In genomic region chr17:8210761-8211458, GRCh38 we compare ENCODE assay signal across 8 cellular contexts. TPM values are rescaled to one million over a fixed set of nuclear protein-coding genes. Genes with fewer than 3 reads are reported as not detected.
DNase-seq lines count a peak whose midpoint lies in the region; ATAC-seq, FAIRE-seq and TF ChIP-seq lines count a peak whose summit lies in the region.

No MANE protein-coding gene starts in this region.

- no peak for TF ChIP-seq RAD21 in K562 (CRISPR knock-in tag; conservative IDR thresholded peaks at IDR 0.05 in 1 of 2, IDR thresholded peaks at IDR 0.05 in 1 of 2)

- intact Hi-C loops in Caco-2 (cut with micrococcal nuclease; ENCODE audit: unreplicated experiment) = loop anchor here (1.0 kb wide), 2 partner anchors 12 to 24 kb away; no protein-coding TSS in a partner anchor
- intact Hi-C loops in K562 (cut with micrococcal nuclease) = loop anchor here (1.0 kb wide), 1 partner anchor 21 kb away; the partner anchor contains the start of gene BORCS6
- intact Hi-C loops in lower lobe of right lung (cut with DNase I) = no loop called here
- intact Hi-C loops in aorta (cut with DNase I) = no loop called here

- H3K27me3 Mint-ChIP-seq in Caco-2 (ENCODE audit: insufficient read depth, unreplicated experiment) = no peaks in the 10 kb centered on the region

- peak overlapping the region; percentile 99 for H3K27ac Mint-ChIP-seq in Caco-2 (ENCODE audit: unreplicated experiment)

- POLR2A ChIA-PET in Caco-2 (lab: Charles Lee) (interaction anchor here (0.8 to 3.0 kb wide), 10 partner anchors 10 to 84 kb away, joined by 3 to 24 read pairs (median 7); partner anchors contain the start of genes BORCS6, CTC1 and SLC25A35), K562 (lab: Yijun Ruan, JAX) (interaction anchor here (0.8 to 6.6 kb wide), 13 partner anchors 9 to 87 kb away, joined by 3 to 89 read pairs (median 5); partner anchors contain the start of genes BORCS6, CTC1 and HES7)

- TF ChIP-seq CTCF in Caco-2 (IDR thresholded peaks at IDR 0.05; ENCODE audit: insufficient read depth in 1 of 2, low read depth in 1 of 2, low read length in 1 of 2, severe bottlenecking in 1 of 2, unreplicated experiment in 1 of 2) (no peak), K562 (IDR thresholded peaks at IDR 0.05 in 2 of 3, conservative IDR thresholded peaks at IDR 0.05 in 1 of 3; ENCODE audit: insufficient read depth in 2 of 3, low read depth in 1 of 3, low read length in 3 of 3) (no peak), lower lobe of right lung (IDR thresholded peaks at IDR 0.05) (no peak), GM10266 (IDR thresholded peaks at IDR 0.05; ENCODE audit: control insufficient read depth, insufficient read depth, low read depth, missing control alignments) (no peak)

- ATAC-seq in HG03342 (IDR thresholded peaks at IDR 0.05; ENCODE audit: unreplicated experiment) (peak; percentile 8), K562 (peak; percentile 7), lower lobe of right lung (peak; percentile 3 to 56), aorta (ENCODE audit: low FRiP score) (no peak)

- H2AFZ ChIP-seq in K562 (ENCODE audit: low read depth, low read length) = peak overlapping the region; percentile 82

- no peaks in the 10 kb centered on the region for H3K9me3 ChIP-seq in Caco-2
- no peaks in the 10 kb centered on the region for H3K9me3 ChIP-seq in K562 (replicated peaks; ENCODE audit: control insufficient read depth, insufficient read depth, low read depth, low read length)
- no peaks in the 10 kb centered on the region for H3K9me3 ChIP-seq in lower lobe of right lung
- H3K9me3 ChIP-seq in aorta (ENCODE audit: control insufficient read depth, low read length) = no peaks in the 10 kb centered on the region

- H3K4me3 ChIP-seq in Caco-2 (ENCODE audit: low read depth, low read length) = peak overlapping the region; percentile 43
- peak overlapping the region; percentile 73 for H3K4me3 ChIP-seq in K562
- H3K4me3 ChIP-seq in lower lobe of right lung = peak overlapping the region; percentile 72
- peak overlapping the region; percentile 3 to 64 for H3K4me3 ChIP-seq in aorta (ENCODE audit: low read length in 2 of 2)

- no peaks in the 10 kb centered on the region for H3K27me3 ChIP-seq in Caco-2 (replicated peaks; ENCODE audit: control insufficient read depth, insufficient read depth, low read length)
- no peaks in the 10 kb centered on the region for H3K27me3 ChIP-seq in K562 (ENCODE audit: control insufficient read depth in 2 of 2, insufficient read depth in 2 of 2, low read length in 2 of 2)
- H3K27me3 ChIP-seq in lower lobe of right lung (ENCODE audit: low read depth) = no peaks in the 10 kb centered on the region
- no peaks in the 10 kb centered on the region for H3K27me3 ChIP-seq in aorta (ENCODE audit: control insufficient read depth in 1 of 2, insufficient read depth in 2 of 2, low read length in 1 of 2)

- H3K4me2 ChIP-seq in K562 (ENCODE audit: insufficient read depth, low read length) = peak overlapping the region; percentile 95

- H3K9ac ChIP-seq in K562 (ENCODE audit: insufficient read depth in 1 of 2, low read depth in 2 of 2, low read length in 2 of 2) = peak overlapping the region; percentile 83 to 93

- H3K9me1 ChIP-seq in K562 (ENCODE audit: control insufficient read depth, insufficient read depth, low read length) = no peaks in the 10 kb centered on the region

- BruUV-seq in Caco-2 (replicated peaks; lab: Mats Ljungman, UMichigan) (TSS peak; percentile 95), K562 (replicated peaks; lab: Mats Ljungman, UMichigan) (TSS peak; percentile 53)

- CTCF ChIA-PET in Caco-2 (lab: Charles Lee) (interaction anchor here (0.6 to 1.4 kb wide), 4 partner anchors 10 to 21 kb away, joined by 3 to 4 read pairs (median 4); partner anchors contain the start of gene BORCS6), K562 (lab: Yijun Ruan, JAX; ENCODE audit: low intra/inter-chr PET ratio) (no interaction called here)

- peak overlapping the region; percentile 100 for H3K4me3 Mint-ChIP-seq in Caco-2 (ENCODE audit: unreplicated experiment)

- H3K36me3 Mint-ChIP-seq in Caco-2 (ENCODE audit: insufficient read depth, unreplicated experiment) = peaks cover 42% of the 10 kb centered on the region

- WGBS in K562 (ENCODE audit: insufficient coverage, low coverage, missing lambda C conversion rate) = 27% methylated on average over 13 of the region's 22 CpGs
- WGBS in aorta, 2 donors = 10 to 12% methylated on average over 22 of the region's 22 CpGs

- no peaks in the 10 kb centered on the region for H4K20me1 ChIP-seq in K562 (replicated peaks; ENCODE audit: control insufficient read depth, insufficient read depth, low read length)

- peaks cover 32% of the 10 kb centered on the region for H3K79me2 ChIP-seq in K562 (ENCODE audit: control insufficient read depth, insufficient read depth, low read length)

- TF ChIP-seq POLR2A in K562 (conservative IDR thresholded peaks at IDR 0.05) = no peak

- TF ChIP-seq EP300 in K562 (IDR thresholded peaks at IDR 0.05; ENCODE audit: low read length) = no peak

- in situ Hi-C loops in K562 (cut with MboI) = no loop called here

- DNase-seq in Caco-2 (no peak), K562 (ENCODE audit: extremely low read depth in 1 of 4, low spot score in 3 of 4) (no peak), lower lobe of right lung (no peak), aorta (no peak), NCI-H345 treated with DMSO at 0.1 percent for 48 hours (lab: John Stamatoyannopoulos, UW; ENCODE audit: unreplicated experiment) (no peak), GM10266 (ENCODE audit: extremely low spot score) (no peak)
- no peak for DNase-seq in effector CD8-positive, alpha-beta T cell (lab: John Stamatoyannopoulos, UW)

- no peaks in the 10 kb centered on the region for H3K9me3 Mint-ChIP-seq in Caco-2 (ENCODE audit: unreplicated experiment)

- FAIRE-seq in K562 (lab: Jason Lieb, UNC) = no peak

- H3K4me1 ChIP-seq in Caco-2 (peaks cover 4% of the 10 kb centered on the region; the same call in 1 of the 2 replicates), K562 (replicated peaks in 1 of 2; ENCODE audit: control insufficient read depth in 2 of 2, insufficient read depth in 2 of 2, low read length in 2 of 2) (peaks cover 17 to 24% of the 10 kb centered on the region in 2 experiments; a peak in 4 of 5 replicates), lower lobe of right lung (peaks cover 15% of the 10 kb centered on the region), aorta (ENCODE audit: control insufficient read depth in 1 of 2, insufficient read depth in 2 of 2, low read length in 2 of 2) (no peaks in the 10 kb centered on the region)

- H3K36me3 ChIP-seq in Caco-2 (ENCODE audit: control insufficient read depth, insufficient read depth, low read length) = no peaks in the 10 kb centered on the region
- peaks cover 26% of the 10 kb centered on the region for H3K36me3 ChIP-seq in K562 (ENCODE audit: control insufficient read depth, insufficient read depth, low read length)
- no peaks in the 10 kb centered on the region for H3K36me3 ChIP-seq in lower lobe of right lung
- no peaks in the 10 kb centered on the region for H3K36me3 ChIP-seq in aorta (ENCODE audit: control insufficient read depth in 1 of 2, insufficient read depth in 2 of 2, low read length in 1 of 2)

- H3K4me1 Mint-ChIP-seq in Caco-2 (ENCODE audit: low read depth, unreplicated experiment) = peaks cover 8% of the 10 kb centered on the region

- H3K27ac ChIP-seq in K562 (ENCODE audit: extremely low read depth, low read depth, low read length) (peak overlapping the region; percentile 94), lower lobe of right lung (peak overlapping the region; percentile 84), aorta (ENCODE audit: low read depth in 1 of 2, low read length in 2 of 2) (no peak overlapping the region)

RNA-seq across cellular contexts. Expression of gene AURKB, which starts 0.5 kb away (rescaled TPM):
- 82.8 and 89.4 TPM in 2 replicates for total RNA-seq in Caco-2 (2022)
- total RNA-seq in K562 (2011; cell fraction: chromatin; rRNA removed; ENCODE audit: low replicate concordance) = 109 and 239 TPM in 2 replicates
- 161 and 197 TPM in 2 replicates for total RNA-seq in K562 (2011; cell fraction: nucleolus; rRNA removed)
- total RNA-seq in K562 (2011; cell fraction: nucleoplasm; rRNA removed) = 144 and 149 TPM in 2 replicates
- total RNA-seq in K562 (2014; rRNA removed) = 78.1 and 96.2 TPM in 2 replicates
- 46.7 and 60.3 TPM in 2 replicates for total RNA-seq in K562 (2014; rRNA removed; fragmentation: Illumina TruSeq; extraction: Trizol)
- total RNA-seq in K562 (2015; rRNA removed; fragmentation: Illumina TruSeq; extraction: Trizol) = 67.7 and 74.8 TPM in 2 replicates
- 99.8 and 104 TPM in 2 replicates for total RNA-seq in K562 (2021)
- polyA plus RNA-seq in K562 (2011; rRNA removed) = 27.2 and 57.3 TPM in 2 replicates
- polyA plus RNA-seq in K562 (2011; cell fraction: cytosol; rRNA removed) = 47.9 and 49.1 TPM in 2 replicates
- polyA plus RNA-seq in K562 (2011; cell fraction: nucleus; rRNA removed) = 213 and 224 TPM in 2 replicates
- 77.0 and 128 TPM in 2 replicates for polyA plus RNA-seq in K562 (2012)
- 114 and 128 TPM in 2 replicates for polyA plus RNA-seq in K562 (2014; fragmentation: Illumina TruSeq; extraction: Trizol)
- polyA plus RNA-seq in K562 (2014; fragmentation: Nextera tagmentation; extraction: Ambion mirVana) = 100 to 1,000 TPM in 1 of 2 experiments, 10 to 100 TPM in 1; 63.4 to 101 TPM
- polyA plus RNA-seq in K562 (2014; rRNA removed) = 51.3 and 62.7 TPM in 2 replicates
- polyA minus RNA-seq in K562 (2011; rRNA and poly(A)+ RNA removed) = 25.6 and 34.2 TPM in 2 replicates
- polyA minus RNA-seq in K562 (2011; cell fraction: cytosol; rRNA and poly(A)+ RNA removed) = 24.7 and 37.6 TPM in 2 replicates
- polyA minus RNA-seq in K562 (2011; cell fraction: nucleus; rRNA and poly(A)+ RNA removed) = 59.9 and 83.2 TPM in 2 replicates
- 2.2 TPM for total RNA-seq in lower lobe of right lung
- total RNA-seq in aorta = 1 to 10 TPM in 1 of 2 donors, under 1 TPM in 1; 0.81 to 3.1 TPM
- not detected for polyA plus RNA-seq in aorta

RNA-seq across cellular contexts. Expression of gene BORCS6, which starts 20.9 kb away (rescaled TPM):
- total RNA-seq in Caco-2 (2022) = 4.2 and 4.7 TPM in 2 replicates
- 0.51 and 1.8 TPM in 2 replicates for total RNA-seq in K562 (2011; cell fraction: chromatin; rRNA removed; ENCODE audit: low replicate concordance)
- 3.7 and 4.1 TPM in 2 replicates for total RNA-seq in K562 (2011; cell fraction: nucleolus; rRNA removed)
- total RNA-seq in K562 (2011; cell fraction: nucleoplasm; rRNA removed) = 1.8 TPM in 2 replicates
- 7.4 and 8.6 TPM in 2 replicates for total RNA-seq in K562 (2014; rRNA removed)
- total RNA-seq in K562 (2014; rRNA removed; fragmentation: Illumina TruSeq; extraction: Trizol) = 0.61 and 1.1 TPM in 2 replicates
- total RNA-seq in K562 (2015; rRNA removed; fragmentation: Illumina TruSeq; extraction: Trizol) = 2.6 and 2.7 TPM in 2 replicates
- total RNA-seq in K562 (2021) = 5.4 and 6.5 TPM in 2 replicates
- polyA plus RNA-seq in K562 (2011; rRNA removed) = 2.3 and 2.9 TPM in 2 replicates
- polyA plus RNA-seq in K562 (2011; cell fraction: cytosol; rRNA removed) = 3.9 and 6.5 TPM in 2 replicates
- 2.4 and 2.6 TPM in 2 replicates for polyA plus RNA-seq in K562 (2011; cell fraction: nucleus; rRNA removed)
- polyA plus RNA-seq in K562 (2012) = 3.6 and 5.0 TPM in 2 replicates
- polyA plus RNA-seq in K562 (2014; fragmentation: Illumina TruSeq; extraction: Trizol) = 1.7 and 2.5 TPM in 2 replicates
- polyA plus RNA-seq in K562 (2014; fragmentation: Nextera tagmentation; extraction: Ambion mirVana) = under 1 TPM; 0.01 to 0.08 TPM
- 3.5 and 4.1 TPM in 2 replicates for polyA plus RNA-seq in K562 (2014; rRNA removed)
- polyA minus RNA-seq in K562 (2011; rRNA and poly(A)+ RNA removed) = 1.8 and 1.9 TPM in 2 replicates
- 2.9 and 4.3 TPM in 2 replicates for polyA minus RNA-seq in K562 (2011; cell fraction: cytosol; rRNA and poly(A)+ RNA removed)
- 1.5 and 3.1 TPM in 2 replicates for polyA minus RNA-seq in K562 (2011; cell fraction: nucleus; rRNA and poly(A)+ RNA removed)
- 7.7 TPM for total RNA-seq in lower lobe of right lung
- total RNA-seq in aorta = 1 to 10 TPM; 5.2 to 8.0 TPM
- polyA plus RNA-seq in aorta = 1 to 10 TPM; 6.4 to 9.4 TPM

RNA-seq across cellular contexts. Expression of gene TMEM107, which starts 34.7 kb away (rescaled TPM):
- total RNA-seq in Caco-2 (2022) = 5.4 TPM in 2 replicates
- 42.3 and 63.3 TPM in 2 replicates for total RNA-seq in K562 (2011; cell fraction: chromatin; rRNA removed; ENCODE audit: low replicate concordance)
- 76.2 and 101 TPM in 2 replicates for total RNA-seq in K562 (2011; cell fraction: nucleolus; rRNA removed)
- 131 and 204 TPM in 2 replicates for total RNA-seq in K562 (2011; cell fraction: nucleoplasm; rRNA removed)
- 11.4 and 15.5 TPM in 2 replicates for total RNA-seq in K562 (2014; rRNA removed)
- 24.0 and 28.1 TPM in 2 replicates for total RNA-seq in K562 (2014; rRNA removed; fragmentation: Illumina TruSeq; extraction: Trizol)
- 16.8 and 16.9 TPM in 2 replicates for total RNA-seq in K562 (2015; rRNA removed; fragmentation: Illumina TruSeq; extraction: Trizol)
- total RNA-seq in K562 (2021) = 16.3 and 16.8 TPM in 2 replicates
- polyA plus RNA-seq in K562 (2011; rRNA removed) = 23.1 and 26.2 TPM in 2 replicates
- 30.2 and 33.9 TPM in 2 replicates for polyA plus RNA-seq in K562 (2011; cell fraction: cytosol; rRNA removed)
- 38.7 and 40.6 TPM in 2 replicates for polyA plus RNA-seq in K562 (2011; cell fraction: nucleus; rRNA removed)
- 18.6 and 19.9 TPM in 2 replicates for polyA plus RNA-seq in K562 (2012)
- polyA plus RNA-seq in K562 (2014; fragmentation: Illumina TruSeq; extraction: Trizol) = 7.1 and 9.7 TPM in 2 replicates
- polyA plus RNA-seq in K562 (2014; fragmentation: Nextera tagmentation; extraction: Ambion mirVana) = 10 to 100 TPM; 17.4 to 19.5 TPM
- polyA plus RNA-seq in K562 (2014; rRNA removed) = 12.5 and 16.7 TPM in 2 replicates
- 56.1 and 92.4 TPM in 2 replicates for polyA minus RNA-seq in K562 (2011; rRNA and poly(A)+ RNA removed)
- polyA minus RNA-seq in K562 (2011; cell fraction: cytosol; rRNA and poly(A)+ RNA removed) = 26.4 and 31.2 TPM in 2 replicates
- polyA minus RNA-seq in K562 (2011; cell fraction: nucleus; rRNA and poly(A)+ RNA removed) = 63.1 and 97.3 TPM in 2 replicates
- 12.9 TPM for total RNA-seq in lower lobe of right lung
- 10 to 100 TPM in 1 of 2 donors, 1 to 10 TPM in 1; 8.9 to 12.3 TPM for total RNA-seq in aorta
- polyA plus RNA-seq in aorta = 10 to 100 TPM in 1 of 2 donors, 1 to 10 TPM in 1; 9.9 to 20.9 TPM

RNA-seq across cellular contexts. Expression of gene CTC1, which starts 36.9 kb away (rescaled TPM):
- total RNA-seq in Caco-2 (2022) (18.2 and 22.9 TPM in 2 replicates), K562 (2014; rRNA removed) (5.7 and 9.6 TPM in 2 replicates), K562 (2014; rRNA removed; fragmentation: Illumina TruSeq; extraction: Trizol) (6.7 and 9.3 TPM in 2 replicates), K562 (2015; rRNA removed; fragmentation: Illumina TruSeq; extraction: Trizol) (3.8 and 5.8 TPM in 2 replicates), K562 (2021) (29.7 and 32.8 TPM in 2 replicates), lower lobe of right lung (57.8 TPM), aorta (10 to 100 TPM; 43.3 to 59.2 TPM)
- total RNA-seq in K562 (2011; cell fraction: chromatin; rRNA removed; ENCODE audit: low replicate concordance) = 144 and 309 TPM in 2 replicates
- total RNA-seq in K562 (2011; cell fraction: nucleolus; rRNA removed) = 104 and 131 TPM in 2 replicates
- total RNA-seq in K562 (2011; cell fraction: nucleoplasm; rRNA removed) = 112 and 125 TPM in 2 replicates
- polyA plus RNA-seq in K562 (2011; rRNA removed) (9.6 and 15.3 TPM in 2 replicates), K562 (2014; fragmentation: Illumina TruSeq; extraction: Trizol) (19.8 and 20.8 TPM in 2 replicates), K562 (2014; fragmentation: Nextera tagmentation; extraction: Ambion mirVana) (1 to 10 TPM; 3.1 to 5.1 TPM), K562 (2014; rRNA removed) (14.1 and 21.4 TPM in 2 replicates), aorta (10 to 100 TPM in 1 of 2 donors, 1 to 10 TPM in 1; 4.6 to 36.4 TPM)
- 7.0 and 7.8 TPM in 2 replicates for polyA plus RNA-seq in K562 (2011; cell fraction: cytosol; rRNA removed)
- 99.2 and 159 TPM in 2 replicates for polyA plus RNA-seq in K562 (2011; cell fraction: nucleus; rRNA removed)
- polyA plus RNA-seq in K562 (2012) = 10.8 and 16.7 TPM in 2 replicates
- 19.6 and 21.1 TPM in 2 replicates for polyA minus RNA-seq in K562 (2011; rRNA and poly(A)+ RNA removed)
- 4.9 and 6.5 TPM in 2 replicates for polyA minus RNA-seq in K562 (2011; cell fraction: cytosol; rRNA and poly(A)+ RNA removed)
- 52.2 and 68.6 TPM in 2 replicates for polyA minus RNA-seq in K562 (2011; cell fraction: nucleus; rRNA and poly(A)+ RNA removed)

RNA-seq across cellular contexts. Expression of gene PFAS, which starts 38.2 kb away (rescaled TPM):
- total RNA-seq in Caco-2 (2022) = 38.8 and 44.1 TPM in 2 replicates
- 107 and 253 TPM in 2 replicates for total RNA-seq in K562 (2011; cell fraction: chromatin; rRNA removed; ENCODE audit: low replicate concordance)
- total RNA-seq in K562 (2011; cell fraction: nucleolus; rRNA removed) = 170 and 185 TPM in 2 replicates
- total RNA-seq in K562 (2011; cell fraction: nucleoplasm; rRNA removed) = 90.2 and 106 TPM in 2 replicates
- 59.2 and 69.0 TPM in 2 replicates for total RNA-seq in K562 (2014; rRNA removed)
- 36.2 and 43.9 TPM in 2 replicates for total RNA-seq in K562 (2014; rRNA removed; fragmentation: Illumina TruSeq; extraction: Trizol)
- 33.6 and 33.7 TPM in 2 replicates for total RNA-seq in K562 (2015; rRNA removed; fragmentation: Illumina TruSeq; extraction: Trizol)
- total RNA-seq in K562 (2021) = 128 and 131 TPM in 2 replicates
- polyA plus RNA-seq in K562 (2011; rRNA removed) = 27.3 and 39.8 TPM in 2 replicates
- polyA plus RNA-seq in K562 (2011; cell fraction: cytosol; rRNA removed) = 29.6 and 42.9 TPM in 2 replicates
- polyA plus RNA-seq in K562 (2011; cell fraction: nucleus; rRNA removed) = 114 and 225 TPM in 2 replicates
- 28.2 and 62.7 TPM in 2 replicates for polyA plus RNA-seq in K562 (2012)
- polyA plus RNA-seq in K562 (2014; fragmentation: Illumina TruSeq; extraction: Trizol) = 44.8 and 50.5 TPM in 2 replicates
- 10 to 100 TPM; 11.6 to 18.2 TPM for polyA plus RNA-seq in K562 (2014; fragmentation: Nextera tagmentation; extraction: Ambion mirVana)
- 46.9 and 53.3 TPM in 2 replicates for polyA plus RNA-seq in K562 (2014; rRNA removed)
- 54.9 and 63.9 TPM in 2 replicates for polyA minus RNA-seq in K562 (2011; rRNA and poly(A)+ RNA removed)
- 49.4 and 60.8 TPM in 2 replicates for polyA minus RNA-seq in K562 (2011; cell fraction: cytosol; rRNA and poly(A)+ RNA removed)
- 58.5 and 59.8 TPM in 2 replicates for polyA minus RNA-seq in K562 (2011; cell fraction: nucleus; rRNA and poly(A)+ RNA removed)
- total RNA-seq in lower lobe of right lung = 25.3 TPM
- total RNA-seq in aorta = 10 to 100 TPM; 21.3 to 25.4 TPM
- polyA plus RNA-seq in aorta = 1 to 10 TPM; 1.4 to 8.3 TPM

Comparison
In these comparisons a context has a peak if more than half of its experiments do, and no peak if none do; other contexts are left out.
1. H3K27ac ChIP-seq: peak in K562 (single experiment) and lower lobe of right lung (single experiment); none in aorta (0 of 2).
2. RNA of gene AURKB, which starts 0.5 kb away (total RNA-seq): 82.8 to 89.4 TPM in Caco-2 and 46.7 to 239 TPM in K562; 0.81 to 3.1 TPM in aorta and 2.2 TPM in lower lobe of right lung (single experiment); every median in the first group is over 10 times any median in the second.
3. intact Hi-C loops: an anchor here in Caco-2 (1.0 kb wide) and K562 (1.0 kb wide); none called in lower lobe of right lung and aorta.
4. Peak in every context shown above with its lines, with median percentiles within 50 percentile points of each other: H3K4me3 ChIP-seq.